ENCODE assay signal across 8 cellular contexts in the genomic region with DNA sequence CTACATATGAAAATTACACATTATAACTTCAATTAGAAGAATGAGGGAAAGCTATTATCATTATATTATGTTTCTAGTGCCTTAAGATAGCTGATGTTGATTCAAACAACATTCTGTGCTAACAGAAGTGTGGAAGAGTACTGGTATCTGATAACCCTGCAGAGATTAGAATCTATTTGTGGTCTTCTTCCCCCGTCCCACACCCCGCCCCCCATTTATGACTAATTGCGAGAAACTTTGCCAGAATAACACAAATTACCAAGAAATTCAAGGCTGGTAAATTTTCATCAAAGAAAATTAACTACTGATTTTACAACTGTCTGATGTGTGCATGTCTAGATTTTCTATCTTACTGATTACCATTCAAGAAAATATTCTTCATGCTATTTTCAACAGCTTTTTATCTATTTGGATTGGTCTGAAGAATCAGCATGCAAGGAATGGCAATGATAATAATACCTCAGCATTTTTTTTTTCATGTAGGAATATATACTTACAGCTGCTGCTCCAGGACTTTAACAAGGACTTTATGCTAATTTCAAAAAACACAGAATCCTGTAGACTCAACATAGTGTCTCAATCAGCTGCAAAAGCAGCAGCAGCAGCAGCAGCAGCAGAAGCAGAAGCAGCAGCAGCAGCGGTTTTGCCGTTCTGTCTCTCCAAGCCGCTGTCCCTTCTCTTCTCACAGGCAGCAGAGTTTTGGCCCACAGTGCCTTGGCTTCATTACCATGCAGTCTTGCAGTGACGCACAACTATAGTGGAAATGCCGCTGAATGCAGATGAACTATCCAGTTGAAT.
DNase-seq lines count a peak whose midpoint lies in the region; ATAC-seq, FAIRE-seq and TF ChIP-seq lines count a peak whose summit lies in the region.

No MANE protein-coding gene starts in this region.

- H3K4me3 ChIP-seq in K562, result no peak overlapping the region
- H3K4me3 ChIP-seq in mesenchymal stem cell (ENCODE audit: insufficient read depth in 1 of 2, low read depth in 1 of 2, low read length in 2 of 2), result peak overlapping the region in 1 of 2 experiments; percentile 54

- H3K4me2 ChIP-seq in K562 (ENCODE audit: insufficient read depth, low read length) (no peak overlapping the region), mesenchymal stem cell (ENCODE audit: low read length, poor library complexity, severe bottlenecking) (no peak overlapping the region)

- H2AFZ ChIP-seq in K562 (ENCODE audit: low read depth, low read length) (no peak overlapping the region), mesenchymal stem cell (ENCODE audit: low read depth, low read length) (no peak overlapping the region)

- no peak for TF ChIP-seq EP300 in K562 (IDR thresholded peaks at IDR 0.05; ENCODE audit: low read length)

- POLR2A ChIA-PET in K562 (lab: Yijun Ruan, JAX), result interaction anchor here (0.6 to 0.7 kb wide), 2 partner anchors 50 to 127 kb away, joined by 3 read pairs; a partner anchor contains a TSS

- H3K4ac ChIP-seq in mesenchymal stem cell (ENCODE audit: low read depth in 1 of 2, low read length in 2 of 2), result no peak overlapping the region

- no peaks in the 10 kb centered on the region for H3K9me1 ChIP-seq in K562 (ENCODE audit: control insufficient read depth, insufficient read depth, low read length)

- H3K27me3 ChIP-seq in K562 (ENCODE audit: control insufficient read depth in 2 of 2, insufficient read depth in 2 of 2, low read length in 2 of 2) (no peaks in the 10 kb centered on the region), mesenchymal stem cell (ENCODE audit: control insufficient read depth in 1 of 2, insufficient read depth in 1 of 2, low read length in 2 of 2) (no peaks in the 10 kb centered on the region)

- no peaks in the 10 kb centered on the region; the same call in 2 of the 3 replicates for H3K36me3 ChIP-seq in K562 (ENCODE audit: control insufficient read depth, insufficient read depth, low read length)
- no peaks in the 10 kb centered on the region for H3K36me3 ChIP-seq in mesenchymal stem cell (ENCODE audit: control insufficient read depth in 1 of 2, insufficient read depth in 2 of 2, low read depth in 1 of 2, low read length in 2 of 2)

- peak; percentile 43 for DNase-seq in activated CD4-positive, CD25-positive, alpha-beta regulatory T cell treated with anti-CD3 and anti-CD28 coated beads, Interleukin-2, amount 50 U/mL, for 16 hours (ENCODE audit: low read depth, low spot score)
- DNase-seq in activated CD4-positive, CD25-positive, alpha-beta regulatory T cell treated with anti-CD3 and anti-CD28 coated beads, Interleukin-2, amount 50 U/mL, for 72 hours, result no peak
- peak in 1 of 4 experiments; percentile 32 for DNase-seq in K562 (ENCODE audit: extremely low read depth in 1 of 4, low spot score in 3 of 4)
- DNase-seq in mesenchymal stem cell, result peak; percentile 77
- peak; percentile 14 to 29 for DNase-seq in stimulated activated CD8-positive, alpha-beta memory T cell treated with anti-CD3 and anti-CD28 coated beads, Interleukin-7, amount 100 ng/mL, for 48 hours (ENCODE audit: extremely low read depth in 1 of 2, low read depth in 1 of 2)
- no peak for DNase-seq in RCC 7860 (ENCODE audit: low spot score)

- H3K4me1 ChIP-seq in K562 (replicated peaks in 1 of 2; ENCODE audit: control insufficient read depth in 2 of 2, insufficient read depth in 2 of 2, low read length in 2 of 2) (peaks cover 0 to 5% of the 10 kb centered on the region in 2 experiments; a peak in 1 of 5 replicates), mesenchymal stem cell (ENCODE audit: control insufficient read depth, insufficient read depth, low read depth, low read length) (peaks cover 3% of the 10 kb centered on the region)

- no peak overlapping the region for H3K23ac ChIP-seq in mesenchymal stem cell (ENCODE audit: low read length in 2 of 2)

- CTCF ChIA-PET in K562 (lab: Yijun Ruan, JAX; ENCODE audit: low intra/inter-chr PET ratio), result no interaction called here

- H3K9me3 ChIP-seq in K562 (replicated peaks; ENCODE audit: control insufficient read depth, insufficient read depth, low read depth, low read length) (no peaks in the 10 kb centered on the region), mesenchymal stem cell (ENCODE audit: control insufficient read depth, low read length) (no peaks in the 10 kb centered on the region)

- no peaks in the 10 kb centered on the region; the same call in 1 of the 2 replicates for H4K20me1 ChIP-seq in K562 (replicated peaks; ENCODE audit: control insufficient read depth, insufficient read depth, low read length)

- H3K14ac ChIP-seq in mesenchymal stem cell (ENCODE audit: low read length in 2 of 2), result no peak overlapping the region

- intact Hi-C loops in K562 (cut with micrococcal nuclease), result no loop called here

- no peak for TF ChIP-seq POLR2A in K562 (conservative IDR thresholded peaks at IDR 0.05)

- no peak for TF ChIP-seq CTCF in K562 (IDR thresholded peaks at IDR 0.05 in 2 of 3, conservative IDR thresholded peaks at IDR 0.05 in 1 of 3; ENCODE audit: insufficient read depth in 2 of 3, low read depth in 1 of 3, low read length in 3 of 3)

- ATAC-seq in K562, result peak; percentile 77
- no peak for ATAC-seq in HG02642 (IDR thresholded peaks at IDR 0.05; ENCODE audit: poor library complexity, unreplicated experiment)
- ATAC-seq in GM21786 (IDR thresholded peaks at IDR 0.05; ENCODE audit: unreplicated experiment), result no peak

- H4K8ac ChIP-seq in mesenchymal stem cell (ENCODE audit: low read length), result no peak overlapping the region

- no peak overlapping the region for H3K18ac ChIP-seq in mesenchymal stem cell (ENCODE audit: low read depth in 1 of 2, low read length in 2 of 2)

- H2AK5ac ChIP-seq in mesenchymal stem cell (ENCODE audit: low read length, severe bottlenecking), result no peak overlapping the region

- BruUV-seq in K562 (replicated peaks; lab: Mats Ljungman, UMichigan), result no TSS peak

- H2BK15ac ChIP-seq in mesenchymal stem cell (ENCODE audit: low read depth, poor library complexity, severe bottlenecking), result no peak overlapping the region

- H2BK12ac ChIP-seq in mesenchymal stem cell (ENCODE audit: low read length in 2 of 2), result no peak overlapping the region

- no peak overlapping the region for H2BK120ac ChIP-seq in mesenchymal stem cell (ENCODE audit: low read depth, low read length)

- H3K79me1 ChIP-seq in mesenchymal stem cell (replicated peaks; ENCODE audit: low read length, poor library complexity, severe bottlenecking), result peaks cover 13% of the 10 kb centered on the region

- in situ Hi-C loops in K562 (cut with MboI), result no loop called here

- H3K27ac ChIP-seq in K562 (ENCODE audit: extremely low read depth, low read depth, low read length) (no peak overlapping the region), mesenchymal stem cell (ENCODE audit: low read length, poor library complexity, severe bottlenecking) (no peak overlapping the region)

- FAIRE-seq in K562 (lab: Jason Lieb, UNC), result no peak
- FAIRE-seq in RCC 7860 (lab: Jason Lieb, UNC), result no peak

- H3K79me2 ChIP-seq in K562 (ENCODE audit: control insufficient read depth, insufficient read depth, low read length), result peaks cover 10% of the 10 kb centered on the region; the same call in 2 of the 3 replicates

- no peak for TF ChIP-seq RAD21 in K562 (CRISPR knock-in tag; conservative IDR thresholded peaks at IDR 0.05 in 1 of 2, IDR thresholded peaks at IDR 0.05 in 1 of 2)

- WGBS in K562 (ENCODE audit: insufficient coverage, low coverage, missing lambda C conversion rate), result 31% methylated on average over 8 of the region's 8 CpGs
- 17% methylated on average over 3 of the region's 8 CpGs for WGBS in mesenchymal stem cell

- no peak overlapping the region for H2BK5ac ChIP-seq in mesenchymal stem cell (ENCODE audit: low read depth, low read length, poor library complexity, severe bottlenecking)

- H4K91ac ChIP-seq in mesenchymal stem cell (ENCODE audit: low read length), result no peak overlapping the region

- peak overlapping the region in 1 of 2 experiments; percentile 54; a peak in 1 of 4 replicates for H3K9ac ChIP-seq in K562 (ENCODE audit: insufficient read depth in 1 of 2, low read depth in 2 of 2, low read length in 2 of 2)
- H3K9ac ChIP-seq in mesenchymal stem cell (ENCODE audit: low read length), result peak overlapping the region; percentile 62

TF ChIP-seq in K562, 482 proteins besides CTCF, POLR2A, EP300 and RAD21:
- no peak for TF ChIP-seq HDAC1 (IDR thresholded peaks at IDR 0.05)
- 0 out of 2 replicates have a peak, but pooled peaks have one; percentile 22 for TF ChIP-seq MAFG (tag; conservative IDR thresholded peaks at IDR 0.05)
- no peak for TF ChIP-seq NONO (IDR thresholded peaks at IDR 0.05; ENCODE audit: low read depth in 2 of 2, low read length in 1 of 2)
- peak; percentile 29 for TF ChIP-seq CHD4 (IDR thresholded peaks at IDR 0.05; ENCODE audit: insufficient read depth, insufficient replicate concordance, low read depth, low read length, poor library complexity, severe bottlenecking)
- TF ChIP-seq C11orf30 (IDR thresholded peaks at IDR 0.05; ENCODE audit: low read depth), result peak; percentile 45
- TF ChIP-seq GTF2E2 (tag; IDR thresholded peaks at IDR 0.05), result no peak
- TF ChIP-seq, protein P1, sequence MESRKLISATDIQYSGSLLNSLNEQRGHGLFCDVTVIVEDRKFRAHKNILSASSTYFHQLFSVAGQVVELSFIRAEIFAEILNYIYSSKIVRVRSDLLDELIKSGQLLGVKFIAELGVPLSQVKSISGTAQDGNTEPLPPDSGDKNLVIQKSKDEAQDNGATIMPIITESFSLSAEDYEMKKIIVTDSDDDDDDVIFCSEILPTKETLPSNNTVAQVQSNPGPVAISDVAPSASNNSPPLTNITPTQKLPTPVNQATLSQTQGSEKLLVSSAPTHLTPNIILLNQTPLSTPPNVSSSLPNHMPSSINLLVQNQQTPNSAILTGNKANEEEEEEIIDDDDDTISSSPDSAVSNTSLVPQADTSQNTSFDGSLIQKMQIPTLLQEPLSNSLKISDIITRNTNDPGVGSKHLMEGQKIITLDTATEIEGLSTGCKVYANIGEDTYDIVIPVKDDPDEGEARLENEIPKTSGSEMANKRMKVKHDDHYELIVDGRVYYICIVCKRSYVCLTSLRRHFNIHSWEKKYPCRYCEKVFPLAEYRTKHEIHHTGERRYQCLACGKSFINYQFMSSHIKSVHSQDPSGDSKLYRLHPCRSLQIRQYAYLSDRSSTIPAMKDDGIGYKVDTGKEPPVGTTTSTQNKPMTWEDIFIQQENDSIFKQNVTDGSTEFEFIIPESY (CRISPR knock-in tag; IDR thresholded peaks at IDR 0.05), result 0 out of 2 replicates have a peak, but pooled peaks have one; percentile 18
- TF ChIP-seq CREB1 (IDR thresholded peaks at IDR 0.05), result no peak
- TF ChIP-seq CREB1 (CRISPR knock-in tag; IDR thresholded peaks at IDR 0.05), result no peak
- TF ChIP-seq STAT5A (IDR thresholded peaks at IDR 0.05; ENCODE audit: borderline replicate concordance, low read length), result no peak
- TF ChIP-seq ZNF316 (IDR thresholded peaks at IDR 0.05), result peak; percentile 62; the same call in 1 of the 2 replicates

Comparison
In these comparisons a context has a peak if more than half of its experiments do, and no peak if none do; other contexts are left out.
1. DNase-seq: peak in activated CD4-positive, CD25-positive, alpha-beta regulatory T cell treated with anti-CD3 and anti-CD28 coated beads, Interleukin-2, amount 50 U/mL, for 16 hours (single experiment), mesenchymal stem cell (single experiment) and stimulated activated CD8-positive, alpha-beta memory T cell treated with anti-CD3 and anti-CD28 coated beads, Interleukin-7, amount 100 ng/mL, for 48 hours (2 of 2); none in activated CD4-positive, CD25-positive, alpha-beta regulatory T cell treated with anti-CD3 and anti-CD28 coated beads, Interleukin-2, amount 50 U/mL, for 72 hours (single experiment) and RCC 7860 (single experiment).